In genomic region chr15:60424006-60424405, GRCh38 we compare ENCODE assay signal across 14 cellular contexts. TPM values are rescaled to one million over a fixed set of nuclear protein-coding genes. Genes with fewer than 3 reads are reported as not detected.
DNase-seq lines count a peak whose midpoint lies in the region; ATAC-seq and TF ChIP-seq lines count a peak whose summit lies in the region.
"Had no signal": no experiment of that assay in that cellular context is flagged by ENCODE, and none has a peak within 500 bp of the region (broad histone marks: within the 10 kb centered on the region; RNA-seq: fewer than 3 reads in every experiment).

No MANE protein-coding gene starts in this region.

- no peak for TF ChIP-seq RAD21 in neural cell (conservative IDR thresholded peaks at IDR 0.05)

- POLR2A ChIA-PET in CD8-positive, alpha-beta T cell (lab: Charles Lee) = no interaction called here
- POLR2A ChIA-PET in PC-3 (lab: Charles Lee; ENCODE audit: unreplicated experiment) = interaction anchor here (0.5 to 1.2 kb wide), 5 partner anchors 15 to 31 kb away, joined by 3 to 5 read pairs (median 4); partner anchors contain the start of gene ANXA2

- no peaks in the 10 kb centered on the region for H3K9me2 ChIP-seq in PC-3 (replicated peaks; ENCODE audit: low read length)
- no peaks in the 10 kb centered on the region for H3K9me2 ChIP-seq in neural cell (ENCODE audit: insufficient read depth, low read length)

- no TSS peak for BruUV-seq in PC-3 (replicated peaks; lab: Mats Ljungman, UMichigan)

- H3K4me3 ChIP-seq in CD8-positive, alpha-beta T cell (ENCODE audit: low read depth, low read length) = no peak overlapping the region
- no peak overlapping the region for H3K4me3 ChIP-seq in PC-3 (ENCODE audit: low read length)
- H3K4me3 ChIP-seq in coronary artery = no peak overlapping the region
- peak overlapping the region; percentile 25 for H3K4me3 ChIP-seq in neural cell (ENCODE audit: low read length)
- H3K4me3 ChIP-seq: gastrocnemius medialis had no signal

- no peaks in the 10 kb centered on the region for H3K27me3 ChIP-seq in CD8-positive, alpha-beta T cell (ENCODE audit: insufficient read depth, low read length)
- H3K27me3 ChIP-seq in PC-3 (ENCODE audit: low read length) (no peaks in the 10 kb centered on the region), neural cell (ENCODE audit: insufficient read depth, low read depth, low read length) (no peaks in the 10 kb centered on the region)
- H3K27me3 ChIP-seq: gastrocnemius medialis had no signal

- H3K9ac ChIP-seq in PC-3 (ENCODE audit: low read length) = no peak overlapping the region
- H3K9ac ChIP-seq in neural cell (ENCODE audit: low read length) = no peak overlapping the region

- no peaks in the 10 kb centered on the region for H3K4me1 ChIP-seq in CD8-positive, alpha-beta T cell (ENCODE audit: insufficient read depth, low read length)
- H3K4me1 ChIP-seq in PC-3 (ENCODE audit: insufficient read depth, low read length) = peaks cover 57% of the 10 kb centered on the region

- intact Hi-C loops in CD8-positive, alpha-beta T cell (cut with DNase I, micrococcal nuclease) = loop anchor here in 1 of 2 experiments (5.0 kb wide), 1 partner anchor 33 kb away; no protein-coding TSS in a partner anchor
- intact Hi-C loops in PC-3 (cut with micrococcal nuclease) (no loop called here), head of caudate nucleus (cut with DNase I) (no loop called here)

- no peaks in the 10 kb centered on the region for H3K36me3 ChIP-seq in CD8-positive, alpha-beta T cell (ENCODE audit: insufficient read depth, low read length)
- peaks cover 5% of the 10 kb centered on the region; the same call in 1 of the 2 replicates for H3K36me3 ChIP-seq in PC-3 (ENCODE audit: low read depth, low read length)
- H3K36me3 ChIP-seq in neural cell (ENCODE audit: insufficient read depth, low read length) = no peaks in the 10 kb centered on the region

- peaks cover 64% of the 10 kb centered on the region for H3K36me3 Mint-ChIP-seq in CD8-positive, alpha-beta T cell

- CTCF ChIA-PET in CD8-positive, alpha-beta T cell (lab: Charles Lee) = no interaction called here
- CTCF ChIA-PET in PC-3 (lab: Charles Lee) = no interaction called here

- H3K4me2 ChIP-seq in PC-3 (ENCODE audit: low read length) (peak overlapping the region; percentile 58), neural cell (ENCODE audit: low read length) (peak overlapping the region; percentile 26)

- peak overlapping the region; percentile 15 for H3K27ac Mint-ChIP-seq in CD8-positive, alpha-beta T cell
- H3K27ac Mint-ChIP-seq: activated CD4-positive, alpha-beta T cell treated with anti-CD3 and anti-CD28 coated beads, Interleukin-2, amount 10 ng/mL, durations not matched to agents 7 days and 5 days had no signal

- no peak for TF ChIP-seq EP300 in neural cell (conservative IDR thresholded peaks at IDR 0.05; ENCODE audit: poor library complexity, severe bottlenecking)

- peaks cover 6% of the 10 kb centered on the region for H3F3A ChIP-seq in PC-3 (ENCODE audit: low read length, unreplicated experiment)
- no peaks in the 10 kb centered on the region for H3F3A ChIP-seq in neural cell (ENCODE audit: insufficient read depth, low read length, poor library complexity, severe bottlenecking)

- no peaks in the 10 kb centered on the region for H3K27me3 Mint-ChIP-seq in CD8-positive, alpha-beta T cell (ENCODE audit: low read depth)
- H3K27me3 Mint-ChIP-seq: activated CD4-positive, alpha-beta T cell treated with anti-CD3 and anti-CD28 coated beads, Interleukin-2, amount 10 ng/mL, durations not matched to agents 7 days and 5 days; CD4-positive, alpha-beta memory T cell had no signal

- H3K9me3 Mint-ChIP-seq in CD8-positive, alpha-beta T cell = no peaks in the 10 kb centered on the region
- H3K9me3 Mint-ChIP-seq: activated CD4-positive, alpha-beta T cell treated with anti-CD3 and anti-CD28 coated beads, Interleukin-2, amount 10 ng/mL, durations not matched to agents 7 days and 5 days; CD4-positive, alpha-beta memory T cell had no signal

- no peak for DNase-seq in CD8-positive, alpha-beta T cell
- DNase-seq in PC-3 (no peak), coronary artery (ENCODE audit: low spot score) (no peak), AG08396 (ENCODE audit: low spot score) (no peak), head of caudate nucleus (no peak), NCI-H2029 (lab: John Stamatoyannopoulos, UW) (no peak)
- DNase-seq in stimulated activated naive CD4-positive, alpha-beta T cell treated with Interleukin-2 at 50 U/mL for 16 hours (lab: John Stamatoyannopoulos, UW) = no peak
- DNase-seq: activated naive CD4-positive, alpha-beta T cell treated with Interleukin-2 at 50 U/mL for 16 hours; CD4-positive, alpha-beta memory T cell; gastrocnemius medialis; NCI-H1105 treated with DMSO at 0.1 percent for 48 hours; stimulated activated CD4-positive, alpha-beta T cell treated with anti-CD3 and anti-CD28 coated beads, Interleukin-1b, Interleukin-23, amount 100 ng/mL, for 48 hours had no signal

- H3K79me2 ChIP-seq in PC-3 (ENCODE audit: low read length) (no peaks in the 10 kb centered on the region), neural cell (replicated peaks; ENCODE audit: insufficient read depth, low read length) (no peaks in the 10 kb centered on the region)

- H3K27ac ChIP-seq in CD8-positive, alpha-beta T cell (ENCODE audit: low read depth, low read length) = no peak overlapping the region
- peak overlapping the region; percentile 18; the same call in 1 of the 2 replicates for H3K27ac ChIP-seq in PC-3 (ENCODE audit: low read length)
- H3K27ac ChIP-seq in coronary artery = peak overlapping the region; percentile 45 to 55
- no peak overlapping the region for H3K27ac ChIP-seq in neural cell (ENCODE audit: low read length)
- H3K27ac ChIP-seq: gastrocnemius medialis had no signal

- no peak overlapping the region for H3K4me3 Mint-ChIP-seq in CD8-positive, alpha-beta T cell
- H3K4me3 Mint-ChIP-seq: activated CD4-positive, alpha-beta T cell treated with anti-CD3 and anti-CD28 coated beads, Interleukin-2, amount 10 ng/mL, durations not matched to agents 7 days and 5 days; CD4-positive, alpha-beta memory T cell had no signal

- no peaks in the 10 kb centered on the region for H3K4me1 Mint-ChIP-seq in CD8-positive, alpha-beta T cell (ENCODE audit: low read depth)

- H3K9me3 ChIP-seq in CD8-positive, alpha-beta T cell (ENCODE audit: low read length) = no peaks in the 10 kb centered on the region
- no peaks in the 10 kb centered on the region for H3K9me3 ChIP-seq in PC-3 (ENCODE audit: low read length)
- H3K9me3 ChIP-seq in neural cell (ENCODE audit: low read length) = no peaks in the 10 kb centered on the region
- H3K9me3 ChIP-seq: gastrocnemius medialis had no signal

- no peak for ATAC-seq in CD8-positive, alpha-beta T cell
- ATAC-seq in PC-3 = no peak
- ATAC-seq: gastrocnemius medialis had no signal

- no peaks in the 10 kb centered on the region for H4K20me1 ChIP-seq in PC-3 (ENCODE audit: low read length)
- no peaks in the 10 kb centered on the region for H4K20me1 ChIP-seq in neural cell (ENCODE audit: insufficient read depth)

- TF ChIP-seq CTCF in CD8-positive, alpha-beta T cell (IDR thresholded peaks at IDR 0.05) = no peak
- TF ChIP-seq CTCF in PC-3 (conservative IDR thresholded peaks at IDR 0.05; ENCODE audit: low read depth, low read length) (no peak), coronary artery (IDR thresholded peaks at IDR 0.05) (no peak), neural cell (IDR thresholded peaks at IDR 0.05; ENCODE audit: poor library complexity, severe bottlenecking) (no peak)

- H2AFZ ChIP-seq in PC-3 (ENCODE audit: low read length) (no peak overlapping the region), neural cell (ENCODE audit: low read depth, low read length) (no peak overlapping the region)

TF ChIP-seq in neural cell, 6 proteins besides CTCF, POLR2A, EP300 and RAD21:
- TF ChIP-seq SMC3 (conservative IDR thresholded peaks at IDR 0.05; ENCODE audit: poor library complexity) (no peak), MXI1 (conservative IDR thresholded peaks at IDR 0.05; ENCODE audit: poor library complexity, severe bottlenecking) (no peak), POLR2AphosphoS5 (IDR thresholded peaks at IDR 0.05) (no peak), REST (IDR thresholded peaks at IDR 0.05; ENCODE audit: borderline replicate concordance) (no peak), TAF1 (IDR thresholded peaks at IDR 0.05; ENCODE audit: low read depth) (no peak), EZH2 (IDR thresholded peaks at IDR 0.05; ENCODE audit: borderline replicate concordance, insufficient read depth, low read length, poor library complexity, severe bottlenecking) (no peak)

RNA-seq across cellular contexts. Expression of gene ANXA2, which starts 26.2 kb away (rescaled TPM):
- 10 to 100 TPM; 25.8 to 31.7 TPM for total RNA-seq in CD8-positive, alpha-beta T cell
- total RNA-seq in PC-3 (2014; rRNA removed) = 2,114 and 2,202 TPM in 2 replicates
- polyA plus RNA-seq in neural cell = 6.2 and 8.8 TPM in 2 replicates
- 2.7 and 3.9 TPM in 2 replicates for polyA minus RNA-seq in neural cell

RNA-seq across cellular contexts. Expression of gene ICE2, which starts 54.9 kb away (rescaled TPM):
- total RNA-seq in CD8-positive, alpha-beta T cell = 10 to 100 TPM; 13.9 to 18.3 TPM
- 14.8 and 23.7 TPM in 2 replicates for total RNA-seq in PC-3 (2014; rRNA removed)
- polyA plus RNA-seq in neural cell = 29.8 and 34.0 TPM in 2 replicates
- 60.6 and 61.7 TPM in 2 replicates for polyA minus RNA-seq in neural cell

Comparison
In these comparisons a context has a peak if more than half of its experiments do, and no peak if none do; other contexts are left out.
1. H3K27ac ChIP-seq: peak in PC-3 (single experiment) and coronary artery (2 of 2); none in CD8-positive, alpha-beta T cell (single experiment) and neural cell (single experiment).
2. RNA of gene ANXA2, which starts 26.2 kb away (total RNA-seq): 2,114 to 2,202 TPM in PC-3; 25.8 to 31.7 TPM in CD8-positive, alpha-beta T cell; every median in the first group is over 10 times any median in the second.